In the genomic region with DNA sequence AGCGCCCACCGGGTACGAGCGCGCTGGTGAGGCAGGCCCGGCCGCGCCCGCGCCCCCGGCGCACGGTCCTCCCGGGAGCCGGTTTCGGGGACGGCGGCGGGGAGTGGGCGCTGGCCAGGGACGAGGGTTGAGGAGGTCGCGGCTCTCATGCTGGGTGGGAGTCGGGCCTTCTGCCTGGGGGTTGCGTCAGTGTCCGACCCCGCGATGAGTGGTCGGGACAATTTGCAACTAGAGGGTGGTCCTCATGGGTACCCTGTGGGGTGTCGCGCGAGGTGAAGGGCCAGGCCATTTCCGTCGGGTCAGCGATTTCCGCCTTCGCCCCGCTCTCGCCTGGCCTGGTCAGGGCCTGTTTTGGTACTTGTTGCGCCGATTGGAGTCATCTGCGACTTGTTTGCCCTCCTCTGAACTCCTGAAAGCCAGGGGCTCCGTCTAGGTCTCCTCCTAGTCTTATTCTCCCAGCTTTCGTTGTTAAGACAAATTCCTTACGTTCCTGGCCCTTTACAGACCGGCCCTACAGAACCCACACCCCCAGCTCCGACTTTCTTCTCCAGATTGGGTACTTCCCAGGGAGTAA, we compare ENCODE assay signal across 7 cellular contexts. TPM values are rescaled to one million over a fixed set of nuclear protein-coding genes. Genes with fewer than 3 reads are reported as not detected.
DNase-seq lines count a peak whose midpoint lies in the region; ATAC-seq and TF ChIP-seq lines count a peak whose summit lies in the region.

No MANE protein-coding gene starts in this region.

- DNase-seq in G401 (ENCODE audit: low spot score), result peak; percentile 37
- peak; percentile 67 for DNase-seq in choroid plexus epithelial cell (ENCODE audit: low read depth)
- DNase-seq in memory B cell (ENCODE audit: low spot score in 2 of 2), result peak in 1 of 2 donors; percentile 16
- peak; percentile 26 for DNase-seq in transverse colon

- H3K79me2 ChIP-seq in OCI-LY3 (ENCODE audit: low read length), result peaks cover 61% of the 10 kb centered on the region

- peak overlapping the region; percentile 97 for H3K4me3 ChIP-seq in OCI-LY3 (ENCODE audit: low read length)
- H3K4me3 ChIP-seq in choroid plexus epithelial cell (ENCODE audit: low read depth, low read length), result peak overlapping the region; percentile 93
- H3K4me3 ChIP-seq in transverse colon, result peak overlapping the region; percentile 76 to 95 (median 82)

- H3K4me2 ChIP-seq in OCI-LY3 (ENCODE audit: low read length), result peak overlapping the region; percentile 98

- peak overlapping the region; percentile 59 for H3K27ac ChIP-seq in OCI-LY3 (ENCODE audit: low read length)
- peak overlapping the region; percentile 94 to 99 (median 96) for H3K27ac ChIP-seq in transverse colon

- H3K27me3 Mint-ChIP-seq in memory B cell, result no peaks in the 10 kb centered on the region

- no peaks in the 10 kb centered on the region for H3K36me3 Mint-ChIP-seq in memory B cell

- peak overlapping the region; percentile 85 for H3K4me3 Mint-ChIP-seq in memory B cell

- TF ChIP-seq POLR2A in transverse colon (IDR thresholded peaks at IDR 0.05), result no peak

- ATAC-seq in GM21825 (IDR thresholded peaks at IDR 0.05; ENCODE audit: unreplicated experiment), result peak; percentile 24
- ATAC-seq in memory B cell (ENCODE audit: low read depth), result no peak
- no peak for ATAC-seq in GM21367 (IDR thresholded peaks at IDR 0.05; ENCODE audit: unreplicated experiment)

- no peak overlapping the region; the same call in 1 of the 2 replicates for H2AFZ ChIP-seq in OCI-LY3 (ENCODE audit: low read depth, low read length)

- no peak for TF ChIP-seq EP300 in transverse colon (IDR thresholded peaks at IDR 0.05; ENCODE audit: low read depth)

- H3K36me3 ChIP-seq in OCI-LY3 (replicated peaks; ENCODE audit: low read depth, low read length), result no peaks in the 10 kb centered on the region
- no peaks in the 10 kb centered on the region for H3K36me3 ChIP-seq in transverse colon

- no peaks in the 10 kb centered on the region for H3K27me3 ChIP-seq in OCI-LY3 (ENCODE audit: low read depth, low read length)
- H3K27me3 ChIP-seq in transverse colon, result no peaks in the 10 kb centered on the region

- H3K27ac Mint-ChIP-seq in memory B cell, result peak overlapping the region; percentile 88

- in situ Hi-C loops in G401 (cut with HindIII; ENCODE audit: low sequenced_read_pairs) (no loop called here), transverse colon (cut with MboI; ENCODE audit: low pct_ligation_motif_present in 1 of 4, low pct_unique_long_range_greater_than_20kb in 1 of 4, low sequenced_read_pairs in 3 of 4) (no loop called here)

- no peak for TF ChIP-seq CTCF in OCI-LY3 (IDR thresholded peaks at IDR 0.05; ENCODE audit: low read depth, low read length)
- no peak for TF ChIP-seq CTCF in choroid plexus epithelial cell (conservative IDR thresholded peaks at IDR 0.05; ENCODE audit: low read depth, low read length)
- TF ChIP-seq CTCF in transverse colon (IDR thresholded peaks at IDR 0.05), result no peak

- H3K4me1 Mint-ChIP-seq in memory B cell, result peaks cover 25% of the 10 kb centered on the region

- WGBS in transverse colon (ENCODE audit: low coverage in 1 of 2), 2 donors, result 0% methylated on average over 39 of the region's 47 CpGs; no CpG with 5 or more reads in 1 of the 2 donors

- H3K9ac ChIP-seq in OCI-LY3 (ENCODE audit: low read length), result peak overlapping the region; percentile 96

- intact Hi-C loops in transverse colon (cut with DNase I; ENCODE audit: low total_unique reads), result loop anchor here (2.0 to 5.0 kb wide), 2 partner anchors 58 to 166 kb away; partner anchors contain the start of genes ZNF174 and ZSCAN32

- H3K4me1 ChIP-seq in OCI-LY3 (ENCODE audit: low read length) (peaks cover 14% of the 10 kb centered on the region), transverse colon (peaks cover 30 to 68% (median 43%) of the 10 kb centered on the region in 4 donors)

- H3K9me3 ChIP-seq in OCI-LY3 (ENCODE audit: insufficient read depth, low read length) (no peaks in the 10 kb centered on the region), transverse colon (no peaks in the 10 kb centered on the region)

- H3K9me3 Mint-ChIP-seq in memory B cell, result no peaks in the 10 kb centered on the region

- H4K20me1 ChIP-seq in OCI-LY3 (ENCODE audit: insufficient read depth, low read length), result peaks cover 27% of the 10 kb centered on the region

RNA-seq across cellular contexts. Expression of gene NAA60, which starts 14.9 kb away (rescaled TPM):
- 5.2 and 35.3 TPM in 2 replicates for total RNA-seq in G401 (2014; rRNA removed; shearing (Covaris generic))
- total RNA-seq in transverse colon, result 100 to 1,000 TPM in 1 of 4 donors, 10 to 100 TPM in 3; 57.3 to 247 (median 72.9) TPM

RNA-seq across cellular contexts. Expression of gene ZNF597, which starts 15.1 kb away (rescaled TPM):
- 0.18 and 0.61 TPM in 2 replicates for total RNA-seq in G401 (2014; rRNA removed; shearing (Covaris generic))
- total RNA-seq in transverse colon, result 1 to 10 TPM in 2 of 4 donors, under 1 TPM in 2; 0.37 to 2.4 (median 0.91) TPM

RNA-seq across cellular contexts. Expression of gene C16orf90, which starts 36.9 kb away (rescaled TPM):
- total RNA-seq in G401 (2014; rRNA removed; shearing (Covaris generic)), result not detected in 2 replicates
- total RNA-seq in transverse colon, result not detected

RNA-seq across cellular contexts. Expression of gene CLUAP1, which starts 42.4 kb away (rescaled TPM):
- 15.6 and 24.5 TPM in 2 replicates for total RNA-seq in G401 (2014; rRNA removed; shearing (Covaris generic))
- total RNA-seq in transverse colon, result 10 to 100 TPM in 1 of 4 donors, 1 to 10 TPM in 3; 3.4 to 84.0 (median 8.4) TPM

RNA-seq across cellular contexts. Expression of gene ZNF174, which starts 57.4 kb away (rescaled TPM):
- 20.0 and 26.6 TPM in 2 replicates for total RNA-seq in G401 (2014; rRNA removed; shearing (Covaris generic))
- total RNA-seq in transverse colon, result 10 to 100 TPM in 2 of 4 donors, 1 to 10 TPM in 2; 7.9 to 14.8 (median 11.4) TPM
